Comparison of ENCODE assay signal across 8 cellular contexts in genomic region chr19:9584073-9584833, GRCh38. TPM values are rescaled to one million over a fixed set of nuclear protein-coding genes. Genes with fewer than 3 reads are reported as not detected.
DNase-seq lines count a peak whose midpoint lies in the region; ATAC-seq and TF ChIP-seq lines count a peak whose summit lies in the region.

Gene ZNF121, minus strand, starts transcription at chr19:9584504. Its CDS starts 16,407 bp downstream, at chr19:9568097.

- no peaks in the 10 kb centered on the region for H3K9me2 ChIP-seq in PC-3 (replicated peaks; ENCODE audit: low read length)

- H3K27me3 ChIP-seq in Caco-2 (replicated peaks; ENCODE audit: control insufficient read depth, insufficient read depth, low read length) (no peaks in the 10 kb centered on the region), PC-3 (ENCODE audit: low read length) (no peaks in the 10 kb centered on the region), esophagus (ENCODE audit: control insufficient read depth in 1 of 2, insufficient read depth in 2 of 2, low read length in 2 of 2) (no peaks in the 10 kb centered on the region), mucosa of stomach (ENCODE audit: control insufficient read depth, insufficient read depth, low read length) (no peaks in the 10 kb centered on the region)

- H3K4me1 Mint-ChIP-seq in Caco-2 (ENCODE audit: low read depth, unreplicated experiment): peaks cover 7% of the 10 kb centered on the region
- H3K4me1 Mint-ChIP-seq in activated T-cell treated with anti-CD3 and anti-CD28 coated beads, Interleukin-2, amount 50 U/mL, for 24 hours (ENCODE audit: low read depth): peaks cover 42% of the 10 kb centered on the region

- H3K9me3 ChIP-seq in Caco-2: peaks cover 10% of the 10 kb centered on the region
- H3K9me3 ChIP-seq in PC-3 (ENCODE audit: low read length): peaks cover 24% of the 10 kb centered on the region
- no peaks in the 10 kb centered on the region for H3K9me3 ChIP-seq in esophagus (ENCODE audit: control insufficient read depth in 2 of 2, insufficient read depth in 1 of 2, low read depth in 1 of 2, low read length in 1 of 2)
- no peaks in the 10 kb centered on the region for H3K9me3 ChIP-seq in mucosa of stomach (ENCODE audit: control insufficient read depth, low read length)

- H2AFZ ChIP-seq in PC-3 (ENCODE audit: low read length): peak within 1 kb of the TSS; percentile 88

- DNase-seq in Caco-2: peak; percentile 81 to 85
- DNase-seq in HuH-7.5 (ENCODE audit: low spot score): peak; percentile 54
- peak; percentile 90 for DNase-seq in PC-3
- DNase-seq in activated T-cell treated with anti-CD3 and anti-CD28 coated beads, Interleukin-2, amount 50 U/mL, for 24 hours: peak; percentile 92
- DNase-seq in stimulated activated CD8-positive, alpha-beta memory T cell treated with anti-CD3 and anti-CD28 coated beads, Interleukin-7, amount 100 ng/mL, for 1 hour (ENCODE audit: low read depth in 2 of 2): peak; percentile 63 to 68

- H3K36me3 ChIP-seq in Caco-2 (ENCODE audit: control insufficient read depth, insufficient read depth, low read length) (no peaks in the 10 kb centered on the region; the same call in 1 of the 2 replicates), PC-3 (ENCODE audit: low read depth, low read length) (peaks cover 40% of the 10 kb centered on the region), esophagus (ENCODE audit: control insufficient read depth in 2 of 2, insufficient read depth in 2 of 2, low read length in 1 of 2) (peaks cover 0 to 3% of the 10 kb centered on the region in 2 donors), mucosa of stomach (ENCODE audit: control insufficient read depth, insufficient read depth, low read length) (no peaks in the 10 kb centered on the region)

- no peaks in the 10 kb centered on the region for H3K27me3 Mint-ChIP-seq in Caco-2 (ENCODE audit: insufficient read depth, unreplicated experiment)
- peaks cover 3% of the 10 kb centered on the region for H3K27me3 Mint-ChIP-seq in activated T-cell treated with anti-CD3 and anti-CD28 coated beads, Interleukin-2, amount 50 U/mL, for 24 hours

- peaks cover 54% of the 10 kb centered on the region for H3K79me2 ChIP-seq in PC-3 (ENCODE audit: low read length)

- CTCF ChIA-PET in Caco-2 (lab: Charles Lee) (interaction anchor here (0.6 to 1.3 kb wide), 2 partner anchors 184 to 276 kb away, joined by 3 read pairs; partner anchors contain the start of gene ZNF846), PC-3 (lab: Charles Lee) (no interaction called here)

- H3K36me3 Mint-ChIP-seq in Caco-2 (ENCODE audit: insufficient read depth, unreplicated experiment): peaks cover 56% of the 10 kb centered on the region
- H3K36me3 Mint-ChIP-seq in activated T-cell treated with anti-CD3 and anti-CD28 coated beads, Interleukin-2, amount 50 U/mL, for 24 hours (ENCODE audit: low read depth): peaks cover 49% of the 10 kb centered on the region

- H3K4me3 Mint-ChIP-seq in Caco-2 (ENCODE audit: unreplicated experiment): peak within 1 kb of the TSS; percentile 90
- peak within 1 kb of the TSS; percentile 93 for H3K4me3 Mint-ChIP-seq in activated T-cell treated with anti-CD3 and anti-CD28 coated beads, Interleukin-2, amount 50 U/mL, for 24 hours

- no peaks in the 10 kb centered on the region for H3K4me1 ChIP-seq in Caco-2
- H3K4me1 ChIP-seq in PC-3 (ENCODE audit: insufficient read depth, low read length): no peaks in the 10 kb centered on the region
- H3K4me1 ChIP-seq in esophagus (ENCODE audit: control insufficient read depth in 2 of 2, insufficient read depth in 2 of 2, low read length in 1 of 2): no peaks in the 10 kb centered on the region
- H3K4me1 ChIP-seq in mucosa of stomach (ENCODE audit: control insufficient read depth, insufficient read depth, low read length): peaks cover 4% of the 10 kb centered on the region

- BruUV-seq in Caco-2 (replicated peaks; lab: Mats Ljungman, UMichigan): TSS peak; percentile 80
- TSS peak; percentile 86 for BruUV-seq in PC-3 (replicated peaks; lab: Mats Ljungman, UMichigan)

- peak within 1 kb of the TSS; percentile 74 for H3K4me3 ChIP-seq in Caco-2 (ENCODE audit: low read depth, low read length)
- peak within 1 kb of the TSS; percentile 88 for H3K4me3 ChIP-seq in PC-3 (ENCODE audit: low read length)
- H3K4me3 ChIP-seq in esophagus (ENCODE audit: low read depth in 1 of 2, low read length in 2 of 2): peak within 1 kb of the TSS; percentile 90 to 93
- peak within 1 kb of the TSS; percentile 99 for H3K4me3 ChIP-seq in mucosa of stomach (ENCODE audit: low read length)

- H3K9me3 Mint-ChIP-seq in Caco-2 (ENCODE audit: unreplicated experiment): peaks cover 9% of the 10 kb centered on the region
- peaks cover 20% of the 10 kb centered on the region for H3K9me3 Mint-ChIP-seq in activated T-cell treated with anti-CD3 and anti-CD28 coated beads, Interleukin-2, amount 50 U/mL, for 24 hours

- H3K27ac ChIP-seq in PC-3 (ENCODE audit: low read length): peak within 1 kb of the TSS; percentile 79
- H3K27ac ChIP-seq in esophagus (ENCODE audit: low read depth in 2 of 2, low read length in 1 of 2): peak within 1 kb of the TSS; percentile 91 to 97

- intact Hi-C loops in Caco-2 (cut with micrococcal nuclease; ENCODE audit: unreplicated experiment) (loop anchor here (1.0 kb wide), 1 partner anchor 37 kb away; the partner anchor contains the start of gene ZNF561), PC-3 (cut with micrococcal nuclease) (loop anchor here (5.0 kb wide), 2 partner anchors 147 to 752 kb away; partner anchors contain the start of genes MBD3L1, ZNF266 and ZNF558)

- TF ChIP-seq CTCF in Caco-2 (IDR thresholded peaks at IDR 0.05; ENCODE audit: insufficient read depth in 1 of 2, low read depth in 1 of 2, low read length in 1 of 2, severe bottlenecking in 1 of 2, unreplicated experiment in 1 of 2) (no peak), PC-3 (conservative IDR thresholded peaks at IDR 0.05; ENCODE audit: low read depth, low read length) (no peak)

- peak; percentile 91 for ATAC-seq in GM21381 (IDR thresholded peaks at IDR 0.05; ENCODE audit: unreplicated experiment)
- ATAC-seq in PC-3: peak; percentile 85

- peak within 1 kb of the TSS; percentile 98 for H3K27ac Mint-ChIP-seq in Caco-2 (ENCODE audit: unreplicated experiment)
- peak within 1 kb of the TSS; percentile 96 for H3K27ac Mint-ChIP-seq in activated T-cell treated with anti-CD3 and anti-CD28 coated beads, Interleukin-2, amount 50 U/mL, for 24 hours

- 0 to 1% methylated on average over 50 to 51 of the region's 51 CpGs for WGBS in esophagus, 2 donors

- H3K4me2 ChIP-seq in PC-3 (ENCODE audit: low read length): peak within 1 kb of the TSS; percentile 83

- POLR2A ChIA-PET in Caco-2 (lab: Charles Lee): interaction anchor here (0.6 kb wide), 2 partner anchors 221 to 273 kb away, joined by 3 to 4 read pairs; no protein-coding TSS in a partner anchor
- POLR2A ChIA-PET in PC-3 (lab: Charles Lee; ENCODE audit: unreplicated experiment): no interaction called here

- H3F3A ChIP-seq in PC-3 (ENCODE audit: low read length, unreplicated experiment): no peaks in the 10 kb centered on the region

- H4K20me1 ChIP-seq in PC-3 (ENCODE audit: low read length): 0 out of 2 replicates have a peak, but pooled peaks cover 4% of the 10 kb centered on the region

- H3K9ac ChIP-seq in PC-3 (ENCODE audit: low read length): peak within 1 kb of the TSS; percentile 97
- H3K9ac ChIP-seq in mucosa of stomach (ENCODE audit: low read length): peak within 1 kb of the TSS; percentile 94

RNA-seq across cellular contexts. Expression of gene ZNF121, which starts in this region (rescaled TPM):
- 35.5 and 38.4 TPM in 2 replicates for total RNA-seq in Caco-2 (2022)
- 52.6 and 65.6 TPM in 2 replicates for total RNA-seq in PC-3 (2014; rRNA removed)
- polyA plus RNA-seq in esophagus: 10 to 100 TPM in 1 of 2 donors, 1 to 10 TPM in 1; 4.8 to 10.6 TPM

Comparison
In these comparisons a context has a peak if more than half of its experiments do, and no peak if none do; other contexts are left out.
1. Peak in every context shown above with its lines: DNase-seq, ATAC-seq, H3K4me3 ChIP-seq and H3K27ac ChIP-seq.